ENCODE assay signal across 8 cellular contexts in the genomic region with DNA sequence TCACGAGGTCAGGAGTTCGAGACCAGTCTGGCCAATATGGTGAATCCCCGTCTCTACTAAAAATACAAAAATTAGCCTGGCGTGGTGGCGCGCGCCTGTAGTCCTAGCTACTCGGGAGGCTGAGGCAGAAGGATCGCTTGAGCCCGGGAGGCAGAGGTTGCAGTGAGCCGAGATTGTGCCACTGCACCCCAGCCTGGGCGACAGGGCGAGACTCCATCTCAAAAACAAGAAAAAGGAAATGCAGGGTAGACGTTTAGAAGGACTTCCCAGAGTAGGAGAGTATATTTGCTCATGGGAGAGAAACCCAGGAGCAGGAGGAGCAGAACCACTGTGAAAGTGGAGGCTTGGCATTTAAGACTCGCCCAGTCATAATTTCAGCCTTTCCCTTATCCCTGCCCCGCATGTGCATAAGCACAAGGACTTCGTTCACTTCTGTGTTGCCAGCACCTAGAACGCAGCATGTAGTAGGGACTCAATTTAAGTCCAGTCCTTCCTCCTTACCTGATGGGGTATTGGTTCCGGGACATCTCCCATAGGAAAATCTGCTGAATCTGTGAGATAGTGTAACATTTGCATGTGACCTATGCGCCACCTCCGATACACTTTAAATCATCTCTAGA. TPM values are rescaled to one million over a fixed set of nuclear protein-coding genes. Genes with fewer than 3 reads are reported as not detected.
A peak's percentile ranks its signal among the peaks of the same experiment; 100 is the strongest.
DNase-seq lines count a peak whose midpoint lies in the region; ATAC-seq and TF ChIP-seq lines count a peak whose summit lies in the region.

No MANE protein-coding gene starts in this region.

- H3K27ac Mint-ChIP-seq in nephron progenitor cell: peak overlapping the region; percentile 94

- H3K4me2 ChIP-seq in Loucy (ENCODE audit: low read depth, low read length, poor library complexity, severe bottlenecking): peak overlapping the region; percentile 82

- H2AFZ ChIP-seq in Loucy (ENCODE audit: low read length): 0 out of 2 replicates have a peak overlapping the region, but pooled peaks have one; percentile 30

- peaks cover 79% of the 10 kb centered on the region for H3K4me1 Mint-ChIP-seq in nephron progenitor cell

- H3K9me3 Mint-ChIP-seq in nephron progenitor cell: no peaks in the 10 kb centered on the region

- DNase-seq in AG04450 (ENCODE audit: low read depth, low spot score) (no peak), choroid plexus epithelial cell (ENCODE audit: low read depth) (no peak), nephron progenitor cell (no peak), LoVo (ENCODE audit: low spot score) (no peak), G401 (ENCODE audit: low spot score) (no peak)

- CTCF ChIA-PET in AG04450 (lab: Charles Lee): interaction anchor here (0.7 kb wide), 1 partner anchor 34 kb away, joined by 7 read pairs; no protein-coding TSS in a partner anchor

- H3K36me3 Mint-ChIP-seq in nephron progenitor cell (ENCODE audit: low read depth): no peaks in the 10 kb centered on the region

- H3K79me2 ChIP-seq in Loucy (ENCODE audit: insufficient read depth, low read length): peaks cover 17% of the 10 kb centered on the region; the same call in 1 of the 2 replicates

- H3K9me3 ChIP-seq in AG04450 (ENCODE audit: control insufficient read depth, insufficient read depth, low read length) (no peaks in the 10 kb centered on the region; the same call in 1 of the 2 replicates), Loucy (ENCODE audit: insufficient read depth, low read depth, low read length) (no peaks in the 10 kb centered on the region)

- H3K9ac ChIP-seq in Loucy (ENCODE audit: low read depth, low read length, poor library complexity, severe bottlenecking): peak overlapping the region; percentile 95

- peaks cover 5% of the 10 kb centered on the region for H3K27me3 Mint-ChIP-seq in nephron progenitor cell (ENCODE audit: low read depth, poor library complexity)

- H3F3A ChIP-seq in Loucy (ENCODE audit: low read depth): peaks cover 5% of the 10 kb centered on the region; the same call in 1 of the 2 replicates

- H3K4me3 ChIP-seq in AG04450 (ENCODE audit: low read depth, low read length) (no peak overlapping the region), Loucy (ENCODE audit: low read length, poor library complexity, severe bottlenecking) (peak overlapping the region; percentile 64), choroid plexus epithelial cell (ENCODE audit: low read depth, low read length) (peak overlapping the region; percentile 34)

- TF ChIP-seq CTCF in AG04450 (IDR thresholded peaks at IDR 0.05; ENCODE audit: low read depth, low read length): no peak
- TF ChIP-seq CTCF in Loucy (conservative IDR thresholded peaks at IDR 0.05; ENCODE audit: low read length): no peak
- no peak for TF ChIP-seq CTCF in choroid plexus epithelial cell (conservative IDR thresholded peaks at IDR 0.05; ENCODE audit: low read depth, low read length)
- TF ChIP-seq CTCF in nephron progenitor cell (IDR thresholded peaks at IDR 0.05): no peak

- peak overlapping the region; percentile 100 for H3K27ac ChIP-seq in AG04450 (ENCODE audit: low read depth, low read length)

- POLR2A ChIA-PET in AG04450 (lab: Yijun Ruan, JAX): interaction anchor here (0.6 to 1.9 kb wide), 6 partner anchors 16 to 444 kb away, joined by 3 to 15 read pairs (median 4); a partner anchor contains a TSS

- peaks cover 60% of the 10 kb centered on the region for H3K4me1 ChIP-seq in Loucy (ENCODE audit: insufficient read depth, low read length, poor library complexity, severe bottlenecking)

- no peaks in the 10 kb centered on the region for H3K27me3 ChIP-seq in AG04450 (ENCODE audit: control insufficient read depth, insufficient read depth, low read length)
- no peaks in the 10 kb centered on the region for H3K27me3 ChIP-seq in Loucy (ENCODE audit: insufficient read depth, low read length, poor library complexity, severe bottlenecking)

- no peaks in the 10 kb centered on the region for H3K36me3 ChIP-seq in Loucy (ENCODE audit: insufficient read depth, low read length)

- peak overlapping the region; percentile 80 for H3K4me3 Mint-ChIP-seq in nephron progenitor cell

- ATAC-seq in HG03442 (IDR thresholded peaks at IDR 0.05; ENCODE audit: unreplicated experiment): no peak
- no peak for ATAC-seq in GM19467 (IDR thresholded peaks at IDR 0.05; ENCODE audit: unreplicated experiment)

- in situ Hi-C loops in G401 (cut with HindIII; ENCODE audit: low sequenced_read_pairs): no loop called here

- H4K20me1 ChIP-seq in Loucy (ENCODE audit: insufficient read depth, low read length, poor library complexity, severe bottlenecking): no peaks in the 10 kb centered on the region

- no peaks in the 10 kb centered on the region for H3K9me2 ChIP-seq in Loucy (replicated peaks; ENCODE audit: low read depth, low read length)

RNA-seq across cellular contexts. Expression of a gene that starts 5.2 kb away (rescaled TPM):
- polyA plus RNA-seq in AG04450 (2011; rRNA removed): 9.9 and 14.5 TPM in 2 replicates
- 13.3 and 18.7 TPM in 2 replicates for polyA minus RNA-seq in AG04450 (2011; rRNA and poly(A)+ RNA removed)
- 5.5 and 7.3 TPM in 2 replicates for total RNA-seq in G401 (2014; rRNA removed; shearing (Covaris generic))
